ENCODE assay signal across 19 cellular contexts in genomic region chr1:171929121-171929520, GRCh38.
DNase-seq lines count a peak whose midpoint lies in the region; ATAC-seq and TF ChIP-seq lines count a peak whose summit lies in the region.
"Had no signal": no experiment of that assay in that cellular context is flagged by ENCODE, and none has a peak within 500 bp of the region (broad histone marks: within the 10 kb centered on the region; RNA-seq: fewer than 3 reads in every experiment).

No MANE protein-coding gene starts in this region.

- H3K4me1 ChIP-seq in lower lobe of right lung = no peaks in the 10 kb centered on the region
- H3K4me1 ChIP-seq: esophagus squamous epithelium had no signal

- no peak overlapping the region for H3K4me3 ChIP-seq in BJ (ENCODE audit: low read depth, low read length)
- H3K4me3 ChIP-seq in astrocyte of the cerebellum (ENCODE audit: low read depth, low read length) = no peak overlapping the region
- H3K4me3 ChIP-seq in lower lobe of right lung = no peak overlapping the region
- H3K4me3 ChIP-seq: cardiac muscle cell, esophagus squamous epithelium, MG63 had no signal

- TF ChIP-seq CTCF in BJ (IDR thresholded peaks at IDR 0.05; ENCODE audit: insufficient read depth, low read depth, low read length) = peak; percentile 26; the same call in 1 of the 2 replicates
- TF ChIP-seq CTCF in astrocyte of the cerebellum (IDR thresholded peaks at IDR 0.05; ENCODE audit: low read depth, low read length, missing control alignments) = peak; percentile 32
- TF ChIP-seq CTCF in glutamatergic neuron (IDR thresholded peaks at IDR 0.05; ENCODE audit: partially characterized antibody, unreplicated experiment) = peak; percentile 66
- TF ChIP-seq CTCF in lower lobe of right lung (IDR thresholded peaks at IDR 0.05) = no peak

- intact Hi-C loops in lower lobe of right lung (cut with DNase I) = no loop called here

- DNase-seq in BJ (ENCODE audit: low read depth) (no peak), HEK293T (ENCODE audit: extremely low spot score) (peak; percentile 13), astrocyte of the cerebellum (ENCODE audit: low read depth) (no peak), glutamatergic neuron (no peak), NCI-H446 (lab: John Stamatoyannopoulos, UW) (no peak), lower lobe of right lung (no peak)
- DNase-seq: activated CD4-positive, CD25-positive, alpha-beta regulatory T cell; esophagus squamous epithelium; MG63; naive thymus-derived CD4-positive, alpha-beta T cell; NCI-H1694 treated with DMSO at 0.1 percent for 48 hours; NCI-H226; Right ventricle myocardium superior; stimulated activated CD4-positive, alpha-beta T cell treated with anti-CD3 and anti-CD28 coated beads, Interleukin-4, amount 100 ng/mL, for 4 hours had no signal

- no peak overlapping the region for H3K4me3 Mint-ChIP-seq in glutamatergic neuron (ENCODE audit: unreplicated experiment)
- H3K4me3 Mint-ChIP-seq: activated T-helper 1 cell treated with anti-CD3 and anti-CD28 coated beads, Interleukin-12 subunit alpha, Interleukin-12 subunit beta, Interleukin-2, Interleukin-4 antibody, amounts not matched to agents 30 ng/mL and 10 ng/mL and 1 ng/mL, durations not matched to agents 14 hours and 24 hours and 36 hours; naive thymus-derived CD4-positive, alpha-beta T cell; T-helper 1 cell treated with Interleukin-12 subunit alpha and Interleukin-12 subunit beta and Interleukin-4 antibody, amounts not matched to agents 30 μg/mL and 1 μg/mL, for 36 hours had no signal

- no peaks in the 10 kb centered on the region for H3K4me1 Mint-ChIP-seq in glutamatergic neuron (ENCODE audit: low read depth, unreplicated experiment)

- no peak overlapping the region for H3K27ac Mint-ChIP-seq in glutamatergic neuron (ENCODE audit: unreplicated experiment)
- H3K27ac Mint-ChIP-seq: activated T-helper 1 cell treated with anti-CD3 and anti-CD28 coated beads, Interleukin-12 subunit alpha, Interleukin-12 subunit beta, Interleukin-2, Interleukin-4 antibody, amounts not matched to agents 30 ng/mL and 10 ng/mL and 1 ng/mL, durations not matched to agents 14 hours and 24 hours and 36 hours; T-helper 1 cell treated with Interleukin-12 subunit alpha and Interleukin-12 subunit beta and Interleukin-4 antibody, amounts not matched to agents 30 μg/mL and 1 μg/mL, for 36 hours had no signal

- no peak overlapping the region for H3K27ac ChIP-seq in lower lobe of right lung
- H3K27ac ChIP-seq: cardiac muscle cell, esophagus squamous epithelium had no signal

- CTCF ChIA-PET in BJ (lab: Yijun Ruan, JAX) (no interaction called here), HEK293T (lab: Yijun Ruan, JAX) (interaction anchor here (0.5 kb wide), 1 partner anchor 705 kb away, joined by 3 read pairs; no protein-coding TSS in a partner anchor)

- H3K27me3 Mint-ChIP-seq in glutamatergic neuron (ENCODE audit: unreplicated experiment) = no peaks in the 10 kb centered on the region

- POLR2A ChIA-PET in BJ (lab: Charles Lee) = no interaction called here
- POLR2A ChIA-PET in HEK293T (lab: Yijun Ruan, JAX) = no interaction called here

- peaks cover 4% of the 10 kb centered on the region for H3K9me3 Mint-ChIP-seq in glutamatergic neuron (ENCODE audit: unreplicated experiment)
- H3K9me3 Mint-ChIP-seq: T-helper 1 cell treated with Interleukin-12 subunit alpha and Interleukin-12 subunit beta and Interleukin-4 antibody, amounts not matched to agents 30 μg/mL and 1 μg/mL, for 36 hours had no signal

- in situ Hi-C loops in astrocyte of the cerebellum (cut with HindIII; ENCODE audit: low sequenced_read_pairs) = no loop called here

- no peaks in the 10 kb centered on the region for H3K36me3 ChIP-seq in BJ (ENCODE audit: control insufficient read depth, insufficient read depth, low read length)
- H3K36me3 ChIP-seq in lower lobe of right lung = no peaks in the 10 kb centered on the region
- H3K36me3 ChIP-seq: cardiac muscle cell, esophagus squamous epithelium, MG63 had no signal

- no peaks in the 10 kb centered on the region for H3K9me3 ChIP-seq in lower lobe of right lung
- H3K9me3 ChIP-seq: esophagus squamous epithelium, MG63 had no signal

- ATAC-seq in GM18867 (IDR thresholded peaks at IDR 0.05; ENCODE audit: unreplicated experiment) (no peak), lower lobe of right lung (no peak), GM21447 (IDR thresholded peaks at IDR 0.05; ENCODE audit: unreplicated experiment) (no peak)
- ATAC-seq: naive thymus-derived CD4-positive, alpha-beta T cell had no signal

- no peaks in the 10 kb centered on the region for H3K36me3 Mint-ChIP-seq in glutamatergic neuron (ENCODE audit: unreplicated experiment)

- no peaks in the 10 kb centered on the region for H3K27me3 ChIP-seq in BJ (ENCODE audit: control insufficient read depth, insufficient read depth, low read length)
- no peaks in the 10 kb centered on the region for H3K27me3 ChIP-seq in lower lobe of right lung (ENCODE audit: low read depth)
- H3K27me3 ChIP-seq: cardiac muscle cell, esophagus squamous epithelium, MG63 had no signal

TF ChIP-seq in HEK293T, 16 proteins besides CTCF, POLR2A, EP300 and RAD21:
- TF ChIP-seq CTBP1 (IDR thresholded peaks at IDR 0.05; ENCODE audit: borderline replicate concordance) (no peak), BHLHE40 (IDR thresholded peaks at IDR 0.05; ENCODE audit: borderline replicate concordance) (no peak), FOXM1 (IDR thresholded peaks at IDR 0.05; ENCODE audit: borderline replicate concordance) (no peak), PKNOX1 (IDR thresholded peaks at IDR 0.05) (no peak), FOXA1 (IDR thresholded peaks at IDR 0.05) (no peak)
